25 cellular contexts compared by ENCODE assay signal in genomic region chr13:93305886-93306285, GRCh38.
DNase-seq lines count a peak whose midpoint lies in the region; ATAC-seq and TF ChIP-seq lines count a peak whose summit lies in the region.
"Had no signal": no experiment of that assay in that cellular context is flagged by ENCODE, and none has a peak within 500 bp of the region (broad histone marks: within the 10 kb centered on the region; RNA-seq: fewer than 3 reads in every experiment).

No MANE protein-coding gene starts in this region.

- H3K36me3 ChIP-seq in A673 (ENCODE audit: insufficient read depth, low read length, poor library complexity, severe bottlenecking): no peaks in the 10 kb centered on the region
- H3K36me3 ChIP-seq: gastrocnemius medialis, tibial nerve had no signal

- H3K4me3 Mint-ChIP-seq in HFFc6: peak overlapping the region; percentile 17; the same call in 1 of the 2 replicates
- H3K4me3 Mint-ChIP-seq: activated CD4-positive, alpha-beta T cell treated with anti-CD3 and anti-CD28 coated beads, Interleukin-2, amount 10 ng/mL, durations not matched to agents 24 days and 14 days; natural killer cell had no signal

- no peak overlapping the region for H3K27ac Mint-ChIP-seq in HFFc6
- H3K27ac Mint-ChIP-seq: activated CD4-positive, alpha-beta T cell treated with anti-CD3 and anti-CD28 coated beads, Interleukin-2, amount 10 ng/mL, durations not matched to agents 24 days and 14 days; natural killer cell had no signal

- POLR2A ChIA-PET in A673 (lab: Charles Lee; ENCODE audit: low non-redundant PET): no interaction called here

- no peak overlapping the region for H3K4me3 ChIP-seq in A673 (ENCODE audit: low read depth, low read length, poor library complexity, severe bottlenecking)
- no peak overlapping the region for H3K4me3 ChIP-seq in astrocyte of the cerebellum (ENCODE audit: low read depth, low read length)
- H3K4me3 ChIP-seq: A549, gastrocnemius medialis, tibial nerve had no signal

- CTCF ChIA-PET in A673 (lab: Charles Lee): no interaction called here

- H3K4me1 ChIP-seq in A673 (ENCODE audit: insufficient read depth, low read length, poor library complexity, severe bottlenecking): peaks cover 38% of the 10 kb centered on the region
- H3K4me1 ChIP-seq: A549, gastrocnemius medialis had no signal

- H3K9me3 ChIP-seq in A673 (ENCODE audit: low read depth, low read length, poor library complexity, severe bottlenecking): no peaks in the 10 kb centered on the region
- H3K9me3 ChIP-seq: A549, gastrocnemius medialis, tibial nerve had no signal

- intact Hi-C loops in A673 (cut with micrococcal nuclease; ENCODE audit: unreplicated experiment): no loop called here

- H3K27me3 Mint-ChIP-seq in HFFc6 (ENCODE audit: insufficient read depth): no peaks in the 10 kb centered on the region
- H3K27me3 Mint-ChIP-seq: activated CD4-positive, alpha-beta T cell treated with anti-CD3 and anti-CD28 coated beads, Interleukin-2, amount 10 ng/mL, durations not matched to agents 24 days and 14 days had no signal

- peaks cover 33% of the 10 kb centered on the region for H3K4me1 Mint-ChIP-seq in HFFc6 (ENCODE audit: low read depth)
- H3K4me1 Mint-ChIP-seq: activated CD4-positive, alpha-beta T cell treated with anti-CD3 and anti-CD28 coated beads, Interleukin-2, amount 10 ng/mL, durations not matched to agents 24 days and 14 days; natural killer cell had no signal

- peak overlapping the region; percentile 14 for H3K27ac ChIP-seq in A673 (ENCODE audit: low read depth, low read length, poor library complexity, severe bottlenecking)
- H3K27ac ChIP-seq: A549, gastrocnemius medialis, tibial nerve had no signal

- H3K36me3 Mint-ChIP-seq in HFFc6 (ENCODE audit: low read depth): no peaks in the 10 kb centered on the region
- H3K36me3 Mint-ChIP-seq: natural killer cell had no signal

- ATAC-seq in GM21825 (IDR thresholded peaks at IDR 0.05; ENCODE audit: unreplicated experiment): no peak
- ATAC-seq: A549, gastrocnemius medialis, left ventricle myocardium superior, natural killer cell had no signal

- in situ Hi-C loops in astrocyte of the cerebellum (cut with HindIII; ENCODE audit: low sequenced_read_pairs): no loop called here

- H3K9me3 Mint-ChIP-seq in HFFc6: no peaks in the 10 kb centered on the region
- H3K9me3 Mint-ChIP-seq: activated CD4-positive, alpha-beta T cell treated with anti-CD3 and anti-CD28 coated beads, Interleukin-2, amount 10 ng/mL, durations not matched to agents 24 days and 14 days had no signal

- no peak for DNase-seq in A673 (ENCODE audit: low spot score)
- no peak for DNase-seq in HFFc6
- peak; percentile 11 for DNase-seq in astrocyte of the cerebellum (ENCODE audit: low read depth)
- DNase-seq in hepatic stellate cell (ENCODE audit: low spot score): peak; percentile 4
- DNase-seq in GM20000 (ENCODE audit: low spot score): no peak
- no peak for DNase-seq in LoVo (ENCODE audit: low spot score)
- DNase-seq in NCI-H345 (lab: John Stamatoyannopoulos, UW): no peak
- DNase-seq: activated CD4-positive, alpha-beta T cell treated with anti-CD3 and anti-CD28 coated beads, Interleukin-2, amount 10 ng/mL, durations not matched to agents 24 days and 14 days; activated naive CD4-positive, alpha-beta T cell; activated T-cell treated with anti-CD3 and anti-CD28 coated beads, Interleukin-2, amount 50 U/mL, for 48 hours; DMS153; erythroblast; gastrocnemius medialis; GDM1; Kasumi-1; left ventricle myocardium superior; midbrain; natural killer cell; retina; Right ventricle myocardium superior; stimulated activated CD4-positive, alpha-beta T cell treated with anti-CD3 and anti-CD28 coated beads, Interleukin-2, amount 100 ng/mL, for 24 hours; T1000 had no signal

- no peaks in the 10 kb centered on the region for H3K27me3 ChIP-seq in A673 (replicated peaks; ENCODE audit: insufficient read depth, low read depth, low read length, poor library complexity)
- H3K27me3 ChIP-seq: gastrocnemius medialis, tibial nerve had no signal

- TF ChIP-seq CTCF in A673 (conservative IDR thresholded peaks at IDR 0.05; ENCODE audit: low read depth, low read length): no peak
- no peak for TF ChIP-seq CTCF in HFFc6 (IDR thresholded peaks at IDR 0.05)
- no peak for TF ChIP-seq CTCF in astrocyte of the cerebellum (IDR thresholded peaks at IDR 0.05; ENCODE audit: low read depth, low read length, missing control alignments)
- no peak for TF ChIP-seq CTCF in GM20000 (IDR thresholded peaks at IDR 0.05; ENCODE audit: extremely low read depth, missing control alignments)

- no TSS peak for BruUV-seq in A673 (replicated peaks; lab: Mats Ljungman, UMichigan)

Comparison
In these comparisons a context has a peak if more than half of its experiments do, and no peak if none do; other contexts are left out.
1. DNase-seq: peak in astrocyte of the cerebellum (single experiment) and hepatic stellate cell (single experiment); none in A673 (single experiment), HFFc6 (single experiment), GM20000 (single experiment), LoVo (single experiment) and NCI-H345 (single experiment).